8 cellular contexts compared by ENCODE assay signal in genomic region chr4:75514131-75514948, GRCh38. TPM values are rescaled to one million over a fixed set of nuclear protein-coding genes. Genes with fewer than 3 reads are reported as not detected.
DNase-seq lines count a peak whose midpoint lies in the region; ATAC-seq, FAIRE-seq and TF ChIP-seq lines count a peak whose summit lies in the region.

RCHY1 (minus strand) TSS chr4:75514403; CDS start chr4:75514286, 117 bp downstream.
THAP6 (plus strand) TSS chr4:75514473; CDS start chr4:75515453, 980 bp downstream.

- peak within 1 kb of the TSS; percentile 81 to 98 (median 89) for H3K4me3 ChIP-seq in HepG2 (replicated peaks in 1 of 3; ENCODE audit: insufficient read depth in 1 of 3, low read depth in 2 of 3, low read length in 3 of 3)

- peak; percentile 91 for FAIRE-seq in HepG2 (lab: Jason Lieb, UNC)

- intact Hi-C loops in HepG2 (cut with micrococcal nuclease; ENCODE audit: unreplicated experiment): no loop called here

- peak; percentile 73 to 96 (median 93) for DNase-seq in C1 segment of cervical spinal cord (lab: John Stamatoyannopoulos, UW)
- DNase-seq in NCI-H748 (lab: John Stamatoyannopoulos, UW; ENCODE audit: unreplicated experiment): peak; percentile 97
- DNase-seq in activated CD4-positive, alpha-beta T cell treated with anti-CD3 and anti-CD28 coated beads, Interleukin-2, amount 50 U/mL, for 1 hour: peak; percentile 88
- DNase-seq in dedifferentiated amniotic fluid mesenchymal stem cell (ENCODE audit: extremely low spot score): peak; percentile 97
- DNase-seq in HepG2 (ENCODE audit: low spot score): peak; percentile 96
- DNase-seq in stimulated activated CD4-positive, alpha-beta T cell treated with anti-CD3 and anti-CD28 coated beads, Interleukin-4, amount 100 ng/mL, for 24 hours: peak; percentile 95

- peaks cover 53% of the 10 kb centered on the region for H3K79me2 ChIP-seq in HepG2 (ENCODE audit: insufficient read depth, low read length)

- WGBS in HepG2 (ENCODE audit: low lambda C conversion rate): 2% methylated on average over 34 of the region's 61 CpGs

- TF ChIP-seq EP300 in HepG2 (IDR thresholded peaks at IDR 0.05; ENCODE audit: low read depth in 2 of 2, low read length in 2 of 2) (peak in 1 of 2 experiments; percentile 32; a peak in 1 of 4 replicates), HepG2 (CRISPR knock-in tag; IDR thresholded peaks at IDR 0.05; ENCODE audit: borderline replicate concordance) (no peak; the same call in 1 of the 2 replicates)

- peak; percentile 48 for TF ChIP-seq RAD21 in HepG2 (CRISPR knock-in tag; IDR thresholded peaks at IDR 0.05)

- H4K20me1 ChIP-seq in HepG2 (ENCODE audit: insufficient read depth, low read length): no peaks in the 10 kb centered on the region

- TF ChIP-seq CTCF in HepG2 (CRISPR knock-in tag; IDR thresholded peaks at IDR 0.05): peak; percentile 13

- POLR2A ChIA-PET in HepG2 (lab: Yijun Ruan, JAX): interaction anchor here (0.8 to 2.8 kb wide), 9 partner anchors 9 to 210 kb away, joined by 3 to 19 read pairs (median 4); partner anchors contain the start of gene USO1

- ATAC-seq in GM19351 (IDR thresholded peaks at IDR 0.05; ENCODE audit: unreplicated experiment): peak; percentile 87
- ATAC-seq in HG03521 (IDR thresholded peaks at IDR 0.05; ENCODE audit: unreplicated experiment): peak; percentile 94
- ATAC-seq in HepG2: peak; percentile 98

- peak within 1 kb of the TSS; percentile 72 for H2AFZ ChIP-seq in HepG2 (ENCODE audit: low read length)

- in situ Hi-C loops in HepG2 (cut with HindIII; ENCODE audit: extremely low pct_ligation_motif_present, low pct_unique_long_range_greater_than_20kb): no loop called here

- TSS peak; percentile 79 for BruUV-seq in HepG2 (replicated peaks; lab: Mats Ljungman, UMichigan)

- H3K4me1 ChIP-seq in HepG2 (ENCODE audit: insufficient read depth, low read length): peaks cover 45% of the 10 kb centered on the region

- no peaks in the 10 kb centered on the region for H3K9me3 ChIP-seq in HepG2 (ENCODE audit: low read length)

- H3K27me3 ChIP-seq in HepG2 (ENCODE audit: control insufficient read depth in 1 of 2, insufficient read depth in 2 of 2, low read length in 2 of 2): no peaks in the 10 kb centered on the region; a peak in 1 of 5 replicates

- peak; percentile 94 to 97 for TF ChIP-seq POLR2A in HepG2 (IDR thresholded peaks at IDR 0.05; ENCODE audit: insufficient read depth in 1 of 2, low read depth in 2 of 2, low read length in 2 of 2)

- H3K9ac ChIP-seq in HepG2 (ENCODE audit: insufficient read depth, low read depth, low read length): peak within 1 kb of the TSS; percentile 88

- H3K27ac ChIP-seq in HepG2 (ENCODE audit: extremely low read length, insufficient read depth, low read length): peak within 1 kb of the TSS; percentile 77

- peaks cover 2 to 16% of the 10 kb centered on the region in 2 experiments for H3K36me3 ChIP-seq in HepG2 (replicated peaks in 1 of 2; ENCODE audit: control insufficient read depth in 1 of 2, insufficient read depth in 2 of 2, low read length in 2 of 2)

- CTCF ChIA-PET in HepG2 (lab: Yijun Ruan, JAX; ENCODE audit: low intra/inter-chr PET ratio, low total read pairs): no interaction called here

- peak within 1 kb of the TSS; percentile 85 for H3K4me2 ChIP-seq in HepG2 (ENCODE audit: low read depth, low read length)

TF ChIP-seq in HepG2, 621 proteins besides CTCF, POLR2A, EP300 and RAD21 (continues in another document):
- TF ChIP-seq ZNF430 (CRISPR knock-in tag; IDR thresholded peaks at IDR 0.05) (peak; percentile 40; the same call in 1 of the 2 replicates), MLX (CRISPR knock-in tag; IDR thresholded peaks at IDR 0.05) (peak; percentile 71; the same call in 1 of the 2 replicates), THAP8 (CRISPR knock-in tag; IDR thresholded peaks at IDR 0.05; ENCODE audit: borderline replicate concordance) (peak; percentile 44; the same call in 1 of the 2 replicates)

RNA-seq across cellular contexts. Expression of gene RCHY1, which starts in this region (rescaled TPM):
- 30.5 and 42.6 TPM in 2 replicates for total RNA-seq in HepG2 (2016; rRNA removed; fragmentation: Illumina TruSeq; extraction: Trizol)
- 8.6 and 10.4 TPM in 2 replicates for total RNA-seq in HepG2 (2016; cell fraction: cytosol; rRNA removed; fragmentation: Illumina TruSeq; extraction: Trizol; ENCODE audit: low read depth)
- total RNA-seq in HepG2 (2016; cell fraction: insoluble cytoplasmic fraction; rRNA removed; fragmentation: Illumina TruSeq; extraction: Trizol): 29.9 and 42.5 TPM in 2 replicates
- total RNA-seq in HepG2 (2016; cell fraction: membrane; rRNA removed; fragmentation: Illumina TruSeq; extraction: Trizol): 18.6 and 21.8 TPM in 2 replicates
- 18.1 and 19.9 TPM in 2 replicates for total RNA-seq in HepG2 (2016; cell fraction: nucleus; rRNA removed; fragmentation: Illumina TruSeq; extraction: Trizol)
- 14.6 and 19.9 TPM in 2 replicates for polyA plus RNA-seq in HepG2 (2011; rRNA removed)
- 9.2 and 15.7 TPM in 2 replicates for polyA plus RNA-seq in HepG2 (2011; cell fraction: cytosol; rRNA removed)
- polyA plus RNA-seq in HepG2 (2011; cell fraction: nucleus; rRNA removed): 5.9 and 8.6 TPM in 2 replicates
- polyA plus RNA-seq in HepG2 (2012): 22.4 and 27.0 TPM in 2 replicates
- polyA plus RNA-seq in HepG2 (2016; cell fraction: cytosol; fragmentation: Illumina TruSeq; extraction: Trizol; ENCODE audit: low read depth): 10.5 and 12.8 TPM in 2 replicates
- 41.6 and 44.8 TPM in 2 replicates for polyA plus RNA-seq in HepG2 (2016; cell fraction: insoluble cytoplasmic fraction; fragmentation: Illumina TruSeq; extraction: Trizol; ENCODE audit: low read depth)
- 17.8 and 18.6 TPM in 2 replicates for polyA plus RNA-seq in HepG2 (2016; cell fraction: membrane; fragmentation: Illumina TruSeq; extraction: Trizol; ENCODE audit: low read depth)
- 23.2 and 25.5 TPM in 2 replicates for polyA plus RNA-seq in HepG2 (2016; cell fraction: nucleus; fragmentation: Illumina TruSeq; extraction: Trizol; ENCODE audit: insufficient read depth, low read depth)
- 4.7 and 5.4 TPM in 2 replicates for polyA minus RNA-seq in HepG2 (2011; rRNA and poly(A)+ RNA removed; ENCODE audit: low replicate concordance)
- polyA minus RNA-seq in HepG2 (2011; cell fraction: cytosol; rRNA and poly(A)+ RNA removed): 5.6 and 8.5 TPM in 2 replicates
- polyA minus RNA-seq in HepG2 (2011; cell fraction: nucleus; rRNA and poly(A)+ RNA removed): 28.8 and 29.8 TPM in 2 replicates

RNA-seq across cellular contexts. Expression of gene THAP6, which starts in this region (rescaled TPM):
- total RNA-seq in HepG2 (2016; rRNA removed; fragmentation: Illumina TruSeq; extraction: Trizol): 9.3 and 10.6 TPM in 2 replicates
- total RNA-seq in HepG2 (2016; cell fraction: cytosol; rRNA removed; fragmentation: Illumina TruSeq; extraction: Trizol; ENCODE audit: low read depth): 1.7 and 1.8 TPM in 2 replicates
- 8.6 and 13.2 TPM in 2 replicates for total RNA-seq in HepG2 (2016; cell fraction: insoluble cytoplasmic fraction; rRNA removed; fragmentation: Illumina TruSeq; extraction: Trizol)
- 5.3 and 6.3 TPM in 2 replicates for total RNA-seq in HepG2 (2016; cell fraction: membrane; rRNA removed; fragmentation: Illumina TruSeq; extraction: Trizol)
- 17.5 and 22.6 TPM in 2 replicates for total RNA-seq in HepG2 (2016; cell fraction: nucleus; rRNA removed; fragmentation: Illumina TruSeq; extraction: Trizol)
- 14.4 and 14.7 TPM in 2 replicates for polyA plus RNA-seq in HepG2 (2011; rRNA removed)
- polyA plus RNA-seq in HepG2 (2011; cell fraction: cytosol; rRNA removed): 3.2 and 3.9 TPM in 2 replicates
- polyA plus RNA-seq in HepG2 (2011; cell fraction: nucleus; rRNA removed): 20.7 and 26.6 TPM in 2 replicates
- 8.7 and 8.8 TPM in 2 replicates for polyA plus RNA-seq in HepG2 (2012)
- 1.7 and 1.9 TPM in 2 replicates for polyA plus RNA-seq in HepG2 (2016; cell fraction: cytosol; fragmentation: Illumina TruSeq; extraction: Trizol; ENCODE audit: low read depth)
- polyA plus RNA-seq in HepG2 (2016; cell fraction: insoluble cytoplasmic fraction; fragmentation: Illumina TruSeq; extraction: Trizol; ENCODE audit: low read depth): 7.0 and 7.6 TPM in 2 replicates
- 3.2 and 3.3 TPM in 2 replicates for polyA plus RNA-seq in HepG2 (2016; cell fraction: membrane; fragmentation: Illumina TruSeq; extraction: Trizol; ENCODE audit: low read depth)
- 19.8 and 22.2 TPM in 2 replicates for polyA plus RNA-seq in HepG2 (2016; cell fraction: nucleus; fragmentation: Illumina TruSeq; extraction: Trizol; ENCODE audit: insufficient read depth, low read depth)
- 6.8 and 8.8 TPM in 2 replicates for polyA minus RNA-seq in HepG2 (2011; rRNA and poly(A)+ RNA removed; ENCODE audit: low replicate concordance)
- polyA minus RNA-seq in HepG2 (2011; cell fraction: cytosol; rRNA and poly(A)+ RNA removed): 5.9 and 6.3 TPM in 2 replicates
- polyA minus RNA-seq in HepG2 (2011; cell fraction: nucleus; rRNA and poly(A)+ RNA removed): 49.4 and 58.6 TPM in 2 replicates

Comparison
In these comparisons a context has a peak if more than half of its experiments do, and no peak if none do; other contexts are left out.
1. Peak in every context shown above with its lines: DNase-seq, ATAC-seq, H3K4me3 ChIP-seq and H3K27ac ChIP-seq.